9 cellular contexts compared by ENCODE assay signal in genomic region chr5:138035605-138036537, GRCh38. TPM values are rescaled to one million over a fixed set of nuclear protein-coding genes. Genes with fewer than 3 reads are reported as not detected.
DNase-seq lines count a peak whose midpoint lies in the region; ATAC-seq and TF ChIP-seq lines count a peak whose summit lies in the region.
"Had no signal": no experiment of that assay in that cellular context is flagged by ENCODE, and none has a peak within 500 bp of the region (broad histone marks: within the 10 kb centered on the region; RNA-seq: fewer than 3 reads in every experiment).

No MANE protein-coding gene starts in this region.

- in situ Hi-C loops in KBM-7 (cut with MboI; ENCODE audit: low pct_unique_long_range_greater_than_20kb, low sequenced_read_pairs): no loop called here

- no peaks in the 10 kb centered on the region for H3K9me3 Mint-ChIP-seq in CD4-positive, alpha-beta memory T cell
- no peaks in the 10 kb centered on the region for H3K9me3 Mint-ChIP-seq in natural killer cell treated with Interleukin-12 subunit alpha and Interleukin-12 subunit beta and Interleukin-15 and Interleukin-18, amount 100 ng/mL, for 72 hours

- DNase-seq in CD4-positive, alpha-beta memory T cell: peak; percentile 75 to 81 (median 76)
- DNase-seq in KBM-7: peak; percentile 90
- DNase-seq in PC-3: peak; percentile 80
- DNase-seq in activated T-cell treated with anti-CD3 and anti-CD28 coated beads, Interleukin-2, amount 50 U/mL, for 1 hour: peak; percentile 50
- no peak for DNase-seq in esophagus muscularis mucosa (ENCODE audit: extremely low spot score)
- peak; percentile 76 for DNase-seq in natural killer cell treated with Interleukin-12 subunit alpha and Interleukin-12 subunit beta and Interleukin-15 and Interleukin-18, amount 100 ng/mL, for 72 hours (ENCODE audit: low spot score)
- DNase-seq in stromal cell of bone marrow (ENCODE audit: low read depth): peak; percentile 78

- peak overlapping the region; percentile 70 for H2AFZ ChIP-seq in PC-3 (ENCODE audit: low read length)

- H3K27ac ChIP-seq in CD4-positive, alpha-beta memory T cell (ENCODE audit: low read depth, low read length): no peak overlapping the region
- H3K27ac ChIP-seq in PC-3 (ENCODE audit: low read length) (no peak overlapping the region), esophagus muscularis mucosa (replicated peaks in 1 of 4) (peak overlapping the region; percentile 57 to 63 (median 62))

- H3K9me3 ChIP-seq in CD4-positive, alpha-beta memory T cell (ENCODE audit: control insufficient read depth in 1 of 2, low read length in 2 of 2): no peaks in the 10 kb centered on the region
- H3K9me3 ChIP-seq in PC-3 (ENCODE audit: low read length) (no peaks in the 10 kb centered on the region), esophagus muscularis mucosa (no peaks in the 10 kb centered on the region)

- H3K36me3 Mint-ChIP-seq in CD4-positive, alpha-beta memory T cell: peaks cover 0 to 11% of the 10 kb centered on the region in 2 donors
- peaks cover 6% of the 10 kb centered on the region for H3K36me3 Mint-ChIP-seq in natural killer cell treated with Interleukin-12 subunit alpha and Interleukin-12 subunit beta and Interleukin-15 and Interleukin-18, amount 100 ng/mL, for 72 hours

- H4K20me1 ChIP-seq in PC-3 (ENCODE audit: low read length): peaks cover 8% of the 10 kb centered on the region

- intact Hi-C loops in CD4-positive, alpha-beta memory T cell (cut with micrococcal nuclease): loop anchor here (1.0 to 10.0 kb wide), 4 partner anchors 32 to 539 kb away; partner anchors contain the start of genes BRD8, HSPA9 and KIF20A
- intact Hi-C loops in PC-3 (cut with micrococcal nuclease): loop anchor here (1.0 to 5.0 kb wide), 3 partner anchors 32 to 96 kb away; no protein-coding TSS in a partner anchor
- intact Hi-C loops in esophagus muscularis mucosa (cut with DNase I): loop anchor here (2.0 to 10.0 kb wide), 3 partner anchors 33 to 261 kb away; no protein-coding TSS in a partner anchor

- no peak overlapping the region for H3K4me3 ChIP-seq in CD4-positive, alpha-beta memory T cell (ENCODE audit: low read length in 2 of 2)
- H3K4me3 ChIP-seq in PC-3 (ENCODE audit: low read length) (no peak overlapping the region), esophagus muscularis mucosa (no peak overlapping the region)

- no peaks in the 10 kb centered on the region for H3F3A ChIP-seq in PC-3 (ENCODE audit: low read length, unreplicated experiment)

- H3K27ac Mint-ChIP-seq in CD4-positive, alpha-beta memory T cell: peak overlapping the region; percentile 14 to 77 (median 72)
- H3K27ac Mint-ChIP-seq in natural killer cell treated with Interleukin-12 subunit alpha and Interleukin-12 subunit beta and Interleukin-15 and Interleukin-18, amount 100 ng/mL, for 72 hours: no peak overlapping the region

- no peaks in the 10 kb centered on the region for H3K27me3 ChIP-seq in CD4-positive, alpha-beta memory T cell (ENCODE audit: insufficient read depth, low read length)
- no peaks in the 10 kb centered on the region for H3K27me3 ChIP-seq in PC-3 (ENCODE audit: low read length)
- no peaks in the 10 kb centered on the region for H3K27me3 ChIP-seq in esophagus muscularis mucosa

- H3K4me1 ChIP-seq in CD4-positive, alpha-beta memory T cell (ENCODE audit: insufficient read depth, low read length): peaks cover 20% of the 10 kb centered on the region
- H3K4me1 ChIP-seq in PC-3 (ENCODE audit: insufficient read depth, low read length): peaks cover 8% of the 10 kb centered on the region
- peaks cover 12 to 34% (median 26%) of the 10 kb centered on the region in 4 donors for H3K4me1 ChIP-seq in esophagus muscularis mucosa

- TF ChIP-seq POLR2A in esophagus muscularis mucosa (IDR thresholded peaks at IDR 0.05; ENCODE audit: low read depth): no peak

- peak overlapping the region; percentile 38; the same call in 1 of the 2 replicates for H3K4me2 ChIP-seq in PC-3 (ENCODE audit: low read length)

- H3K36me3 ChIP-seq in CD4-positive, alpha-beta memory T cell (ENCODE audit: insufficient read depth, low read length): no peaks in the 10 kb centered on the region
- no peaks in the 10 kb centered on the region; the same call in 1 of the 2 replicates for H3K36me3 ChIP-seq in PC-3 (ENCODE audit: low read depth, low read length)
- no peaks in the 10 kb centered on the region for H3K36me3 ChIP-seq in esophagus muscularis mucosa

- peaks cover 18 to 38% (median 25%) of the 10 kb centered on the region in 4 donors for H3K4me1 Mint-ChIP-seq in CD4-positive, alpha-beta memory T cell
- H3K4me1 Mint-ChIP-seq in natural killer cell treated with Interleukin-12 subunit alpha and Interleukin-12 subunit beta and Interleukin-15 and Interleukin-18, amount 100 ng/mL, for 72 hours (ENCODE audit: low read depth in 2 of 2): peaks cover 22% of the 10 kb centered on the region in 2 donors

- no peaks in the 10 kb centered on the region for H3K9me2 ChIP-seq in PC-3 (replicated peaks; ENCODE audit: low read length)

- H3K9ac ChIP-seq in PC-3 (ENCODE audit: low read length): no peak overlapping the region

- POLR2A ChIA-PET in CD4-positive, alpha-beta memory T cell (lab: Charles Lee; ENCODE audit: partially characterized antibody): interaction anchor here (0.6 to 1.6 kb wide), 4 partner anchors 33 to 282 kb away, joined by 3 to 7 read pairs (median 3); partner anchors contain the start of gene HNRNPA0
- POLR2A ChIA-PET in PC-3 (lab: Charles Lee; ENCODE audit: unreplicated experiment): no interaction called here

- CTCF ChIA-PET in CD4-positive, alpha-beta memory T cell (lab: Charles Lee; ENCODE audit: partially characterized antibody): interaction anchor here (0.7 to 8.1 kb wide), 28 partner anchors 8 to 401 kb away, joined by 3 to 136 read pairs (median 4); partner anchors contain the start of genes BRD8, KIF20A and PKD2L2
- CTCF ChIA-PET in PC-3 (lab: Charles Lee): interaction anchor here (0.5 to 1.8 kb wide), 9 partner anchors 25 to 257 kb away, joined by 3 to 13 read pairs (median 3); no protein-coding TSS in a partner anchor

- WGBS in esophagus muscularis mucosa: 33% methylated on average over 11 of the region's 11 CpGs

- BruUV-seq in PC-3 (replicated peaks; lab: Mats Ljungman, UMichigan): no TSS peak

- peak overlapping the region in 7 of 8 donors; percentile 1 to 90 (median 56) for H3K4me3 Mint-ChIP-seq in CD4-positive, alpha-beta memory T cell
- peak overlapping the region; percentile 19 for H3K4me3 Mint-ChIP-seq in natural killer cell treated with Interleukin-12 subunit alpha and Interleukin-12 subunit beta and Interleukin-15 and Interleukin-18, amount 100 ng/mL, for 72 hours

- ATAC-seq in GM19467 (IDR thresholded peaks at IDR 0.05; ENCODE audit: unreplicated experiment): peak; percentile 33
- peak; percentile 59 for ATAC-seq in PC-3
- peak; percentile 68 to 71 for ATAC-seq in natural killer cell treated with Interleukin-12 subunit alpha and Interleukin-12 subunit beta and Interleukin-15 and Interleukin-18, amount 100 ng/mL, for 72 hours

- H3K27me3 Mint-ChIP-seq in CD4-positive, alpha-beta memory T cell: no peaks in the 10 kb centered on the region
- H3K27me3 Mint-ChIP-seq in natural killer cell treated with Interleukin-12 subunit alpha and Interleukin-12 subunit beta and Interleukin-15 and Interleukin-18, amount 100 ng/mL, for 72 hours: no peaks in the 10 kb centered on the region

- H3K79me2 ChIP-seq in PC-3 (ENCODE audit: low read length): peaks cover 19% of the 10 kb centered on the region

- TF ChIP-seq CTCF in PC-3 (conservative IDR thresholded peaks at IDR 0.05; ENCODE audit: low read depth, low read length): peak; percentile 95
- TF ChIP-seq CTCF in esophagus muscularis mucosa (IDR thresholded peaks at IDR 0.05): peak; percentile 79 to 84 (median 81)

- no peak for TF ChIP-seq EP300 in esophagus muscularis mucosa (IDR thresholded peaks at IDR 0.05)

RNA-seq across cellular contexts. Expression of gene FAM13B, which starts 3.0 kb away (rescaled TPM):
- 10 to 100 TPM; 63.3 to 66.6 TPM for total RNA-seq in CD4-positive, alpha-beta memory T cell
- polyA plus RNA-seq in CD4-positive, alpha-beta memory T cell: 10 to 100 TPM; 14.4 to 27.7 TPM
- 10.5 and 13.0 TPM in 2 replicates for total RNA-seq in PC-3 (2014; rRNA removed)
- total RNA-seq in esophagus muscularis mucosa: 10 to 100 TPM; 50.0 to 73.1 (median 53.6) TPM
- 10 to 100 TPM; 43.1 to 50.4 TPM for total RNA-seq in natural killer cell treated with Interleukin-12 subunit alpha and Interleukin-12 subunit beta and Interleukin-15 and Interleukin-18, amount 100 ng/mL, for 72 hours

RNA-seq across cellular contexts. Expression of gene WNT8A, which starts 48.0 kb away (rescaled TPM):
- not detected for total RNA-seq in CD4-positive, alpha-beta memory T cell
- under 1 TPM in 1 of 2 donors, not detected in 1; 0.22 TPM for polyA plus RNA-seq in CD4-positive, alpha-beta memory T cell
- not detected in 2 replicates for total RNA-seq in PC-3 (2014; rRNA removed)
- total RNA-seq in esophagus muscularis mucosa: not detected
- not detected for total RNA-seq in natural killer cell treated with Interleukin-12 subunit alpha and Interleukin-12 subunit beta and Interleukin-15 and Interleukin-18, amount 100 ng/mL, for 72 hours
- total RNA-seq: activated CD8-positive, alpha-beta memory T cell treated with anti-CD3 and anti-CD28 coated beads for 36 hours had no signal

Comparison
In these comparisons a context has a peak if more than half of its experiments do, and no peak if none do; other contexts are left out.
1. H3K27ac ChIP-seq: peak in esophagus muscularis mucosa (4 of 4); none in CD4-positive, alpha-beta memory T cell (single experiment) and PC-3 (single experiment).
2. H3K27ac Mint-ChIP-seq: peak in CD4-positive, alpha-beta memory T cell (7 of 7); none in natural killer cell treated with Interleukin-12 subunit alpha and Interleukin-12 subunit beta and Interleukin-15 and Interleukin-18, amount 100 ng/mL, for 72 hours (0 of 2).
3. Peak in every context shown above with its lines, with median percentiles within 50 percentile points of each other: ATAC-seq.